Comparison of ENCODE assay signal across 13 cellular contexts in the genomic region with DNA sequence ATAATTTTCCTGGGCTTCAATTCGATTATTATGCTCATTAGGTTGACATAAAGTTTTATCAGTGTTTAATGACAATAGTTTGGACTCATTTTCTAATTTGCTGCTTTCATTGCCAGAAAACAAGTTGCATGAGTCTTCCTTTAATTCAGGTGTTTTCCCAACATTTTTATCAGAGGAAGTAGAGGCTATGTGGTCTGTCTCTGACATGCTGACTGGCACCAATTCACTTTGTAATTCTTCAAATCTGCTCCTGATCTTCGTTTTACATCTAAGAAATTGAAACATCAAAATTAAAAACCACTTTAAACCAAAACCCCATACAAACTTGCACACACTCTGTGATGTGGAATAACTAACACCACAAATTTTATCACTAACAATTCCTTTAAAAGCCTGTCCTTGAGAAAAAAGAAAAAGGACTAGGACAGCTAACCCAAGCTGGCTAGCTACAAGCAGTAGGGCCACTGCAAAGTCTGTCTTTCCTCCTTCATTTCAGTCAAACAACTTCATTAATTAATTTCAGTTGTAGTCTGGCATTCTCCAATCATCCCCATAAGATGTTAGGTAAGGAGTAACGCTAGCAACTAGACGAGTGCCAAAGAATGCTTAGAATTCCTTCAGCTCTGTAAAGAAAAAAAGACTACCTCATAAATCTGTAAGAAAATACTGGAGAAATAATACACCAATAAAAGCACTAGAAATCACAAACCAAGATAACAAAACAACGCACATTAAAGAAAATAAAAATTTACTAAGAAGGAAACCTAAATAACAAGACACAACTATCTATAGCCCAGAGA. TPM values are rescaled to one million over a fixed set of nuclear protein-coding genes. Genes with fewer than 3 reads are reported as not detected.
DNase-seq lines count a peak whose midpoint lies in the region; ATAC-seq and TF ChIP-seq lines count a peak whose summit lies in the region.
"Had no signal": no experiment of that assay in that cellular context is flagged by ENCODE, and none has a peak within 500 bp of the region (broad histone marks: within the 10 kb centered on the region; RNA-seq: fewer than 3 reads in every experiment).

No MANE protein-coding gene starts in this region.

- H3K79me2 ChIP-seq in Karpas-422 (ENCODE audit: low read length), result peaks cover 72% of the 10 kb centered on the region

- no peak overlapping the region for H2AFZ ChIP-seq in Karpas-422 (ENCODE audit: low read length)

- POLR2A ChIA-PET in HEK293 (lab: Yijun Ruan, JAX), result no interaction called here

- no peaks in the 10 kb centered on the region for H3K27me3 Mint-ChIP-seq in natural killer cell treated with Interleukin-12 subunit alpha and Interleukin-12 subunit beta and Interleukin-15 and Interleukin-18, amount 100 ng/mL, for 72 hours
- H3K27me3 Mint-ChIP-seq: naive B cell had no signal

- peak overlapping the region; percentile 22 to 58 for H3K27ac Mint-ChIP-seq in natural killer cell treated with Interleukin-12 subunit alpha and Interleukin-12 subunit beta and Interleukin-15 and Interleukin-18, amount 100 ng/mL, for 72 hours

- no peak overlapping the region for H3K9ac ChIP-seq in Karpas-422 (ENCODE audit: low read length)

- CTCF ChIA-PET in HEK293 (lab: Yijun Ruan, JAX), result no interaction called here

- peaks cover 13% of the 10 kb centered on the region for H3K36me3 Mint-ChIP-seq in natural killer cell treated with Interleukin-12 subunit alpha and Interleukin-12 subunit beta and Interleukin-15 and Interleukin-18, amount 100 ng/mL, for 72 hours

- no peaks in the 10 kb centered on the region for H3K27me3 ChIP-seq in Karpas-422 (ENCODE audit: low read length)

- H3K27ac ChIP-seq in HEK293 (ENCODE audit: extremely low read depth, low read depth, low read length) (no peak overlapping the region), Karpas-422 (ENCODE audit: low read length) (no peak overlapping the region)

- H3K9me3 ChIP-seq in HEK293 (ENCODE audit: control insufficient read depth, insufficient read depth, low read depth, low read length) (no peaks in the 10 kb centered on the region), Karpas-422 (ENCODE audit: low read length) (no peaks in the 10 kb centered on the region)
- H3K9me3 ChIP-seq: HAP-1 had no signal

- no peak overlapping the region for H3K4me3 Mint-ChIP-seq in natural killer cell treated with Interleukin-12 subunit alpha and Interleukin-12 subunit beta and Interleukin-15 and Interleukin-18, amount 100 ng/mL, for 72 hours
- H3K4me3 Mint-ChIP-seq: naive B cell had no signal

- peaks cover 5% of the 10 kb centered on the region; the same call in 1 of the 2 replicates for H3K4me1 ChIP-seq in HEK293 (ENCODE audit: control insufficient read depth, insufficient read depth, low read length)
- H3K4me1 ChIP-seq in Karpas-422 (ENCODE audit: low read length), result peaks cover 7% of the 10 kb centered on the region

- no peak for TF ChIP-seq CTCF in HEK293 (tag by site-specific recombination; IDR thresholded peaks at IDR 0.05)
- TF ChIP-seq CTCF in choroid plexus epithelial cell (conservative IDR thresholded peaks at IDR 0.05; ENCODE audit: low read depth, low read length), result no peak

- H3K36me3 ChIP-seq in HEK293 (ENCODE audit: control insufficient read depth in 2 of 2, insufficient read depth in 1 of 2, low read length in 2 of 2) (peaks cover 0 to 5% of the 10 kb centered on the region in 2 experiments; a peak in 2 of 3 replicates), Karpas-422 (ENCODE audit: insufficient read depth, low read length) (no peaks in the 10 kb centered on the region; the same call in none of the 2 replicates)

- no peaks in the 10 kb centered on the region for H4K20me1 ChIP-seq in Karpas-422 (ENCODE audit: insufficient read depth, low read depth, low read length)

- no peak for ATAC-seq in natural killer cell treated with Interleukin-12 subunit alpha and Interleukin-12 subunit beta and Interleukin-15 and Interleukin-18, amount 100 ng/mL, for 72 hours
- no peak for ATAC-seq in HG02973 (IDR thresholded peaks at IDR 0.05; ENCODE audit: unreplicated experiment)

- no peak overlapping the region for H3K4me3 ChIP-seq in HEK293 (ENCODE audit: low read depth, low read length)
- no peak overlapping the region for H3K4me3 ChIP-seq in choroid plexus epithelial cell (ENCODE audit: low read depth, low read length)
- H3K4me3 ChIP-seq in Karpas-422 (ENCODE audit: low read length), result no peak overlapping the region
- H3K4me3 ChIP-seq: HAP-1 had no signal

- DNase-seq in AG08395 (ENCODE audit: low spot score), result peak; percentile 37
- peak; percentile 71 for DNase-seq in choroid plexus epithelial cell (ENCODE audit: low read depth)
- no peak for DNase-seq in natural killer cell treated with Interleukin-12 subunit alpha and Interleukin-12 subunit beta and Interleukin-15 and Interleukin-18, amount 100 ng/mL, for 72 hours (ENCODE audit: low spot score)
- DNase-seq in epidermal melanocyte (ENCODE audit: insufficient read length, low spot score), result no peak
- no peak for DNase-seq in Karpas-422
- no peak for DNase-seq in DMS 273 treated with DMSO at 0.1 percent for 48 hours (lab: John Stamatoyannopoulos, UW)
- DNase-seq: naive B cell, NCI-H1436 treated with DMSO at 0.1 percent for 48 hours, NCI-H748 treated with DMSO at 0.1 percent for 48 hours had no signal

- H3K4me2 ChIP-seq in Karpas-422 (ENCODE audit: low read depth, low read length, poor library complexity, severe bottlenecking), result no peak overlapping the region

- peaks cover 35 to 39% of the 10 kb centered on the region in 2 donors for H3K4me1 Mint-ChIP-seq in natural killer cell treated with Interleukin-12 subunit alpha and Interleukin-12 subunit beta and Interleukin-15 and Interleukin-18, amount 100 ng/mL, for 72 hours (ENCODE audit: low read depth in 2 of 2)

- H3K9me3 Mint-ChIP-seq in natural killer cell treated with Interleukin-12 subunit alpha and Interleukin-12 subunit beta and Interleukin-15 and Interleukin-18, amount 100 ng/mL, for 72 hours, result no peaks in the 10 kb centered on the region

- no peaks in the 10 kb centered on the region; the same call in 1 of the 2 replicates for H3K9me2 ChIP-seq in Karpas-422 (replicated peaks; ENCODE audit: insufficient read depth, low read length)

TF ChIP-seq in HEK293, 187 proteins besides CTCF, POLR2A, EP300 and RAD21:
- TF ChIP-seq, protein P1, sequence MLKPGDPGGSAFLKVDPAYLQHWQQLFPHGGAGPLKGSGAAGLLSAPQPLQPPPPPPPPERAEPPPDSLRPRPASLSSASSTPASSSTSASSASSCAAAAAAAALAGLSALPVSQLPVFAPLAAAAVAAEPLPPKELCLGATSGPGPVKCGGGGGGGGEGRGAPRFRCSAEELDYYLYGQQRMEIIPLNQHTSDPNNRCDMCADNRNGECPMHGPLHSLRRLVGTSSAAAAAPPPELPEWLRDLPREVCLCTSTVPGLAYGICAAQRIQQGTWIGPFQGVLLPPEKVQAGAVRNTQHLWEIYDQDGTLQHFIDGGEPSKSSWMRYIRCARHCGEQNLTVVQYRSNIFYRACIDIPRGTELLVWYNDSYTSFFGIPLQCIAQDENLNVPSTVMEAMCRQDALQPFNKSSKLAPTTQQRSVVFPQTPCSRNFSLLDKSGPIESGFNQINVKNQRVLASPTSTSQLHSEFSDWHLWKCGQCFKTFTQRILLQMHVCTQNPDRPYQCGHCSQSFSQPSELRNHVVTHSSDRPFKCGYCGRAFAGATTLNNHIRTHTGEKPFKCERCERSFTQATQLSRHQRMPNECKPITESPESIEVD (tag by site-specific recombination; IDR thresholded peaks at IDR 0.05), result peak; percentile 94
- TF ChIP-seq ZNF843 (tag by site-specific recombination; IDR thresholded peaks at IDR 0.05) (no peak), ZNF596 (tag by site-specific recombination; IDR thresholded peaks at IDR 0.05) (no peak), ZNF335 (tag by site-specific recombination; conservative IDR thresholded peaks at IDR 0.05) (0 out of 2 replicates have a peak, but pooled peaks have one; percentile 18)

RNA-seq across cellular contexts. Expression of a gene that starts 10.7 kb away (rescaled TPM):
- 10 to 100 TPM; 22.4 to 24.1 TPM for total RNA-seq in natural killer cell treated with Interleukin-12 subunit alpha and Interleukin-12 subunit beta and Interleukin-15 and Interleukin-18, amount 100 ng/mL, for 72 hours
- total RNA-seq in Karpas-422 (2014; rRNA removed; shearing (Covaris generic); ENCODE audit: low replicate concordance), result 14.6 and 24.2 TPM in 2 replicates

RNA-seq across cellular contexts. Expression of a gene that starts 15.9 kb away (rescaled TPM):
- total RNA-seq in natural killer cell treated with Interleukin-12 subunit alpha and Interleukin-12 subunit beta and Interleukin-15 and Interleukin-18, amount 100 ng/mL, for 72 hours, result under 1 TPM in 1 of 2 donors, not detected in 1; 0.24 TPM
- total RNA-seq in Karpas-422 (2014; rRNA removed; shearing (Covaris generic); ENCODE audit: low replicate concordance), result not detected in 2 replicates
- total RNA-seq: fibroblast of lung had no signal

Comparison
In these comparisons a context has a peak if more than half of its experiments do, and no peak if none do; other contexts are left out.
1. DNase-seq: peak in AG08395 (single experiment) and choroid plexus epithelial cell (single experiment); none in natural killer cell treated with Interleukin-12 subunit alpha and Interleukin-12 subunit beta and Interleukin-15 and Interleukin-18, amount 100 ng/mL, for 72 hours (single experiment), epidermal melanocyte (single experiment), Karpas-422 (single experiment) and DMS 273 treated with DMSO at 0.1 percent for 48 hours (single experiment).